Comparison of ENCODE assay signal across 11 cellular contexts in the genomic region with DNA sequence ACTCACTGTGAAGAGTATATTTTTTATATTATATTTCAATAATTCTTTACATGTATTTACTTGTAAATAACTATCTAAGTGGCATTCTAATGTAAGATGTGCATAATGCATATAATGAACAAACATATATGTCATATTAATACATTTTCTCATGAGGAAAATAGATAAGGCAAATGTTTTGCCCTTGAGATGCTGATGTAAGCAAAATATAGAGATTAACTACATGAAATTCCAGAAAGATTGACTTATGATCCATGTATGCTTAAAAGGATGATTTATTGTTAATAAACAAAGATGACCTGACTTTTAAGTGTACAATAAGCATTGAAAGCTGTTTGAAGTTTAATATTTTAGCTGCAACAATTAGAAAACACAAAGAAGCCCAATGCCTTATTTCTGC.
"Had no signal": no experiment of that assay in that cellular context is flagged by ENCODE, and none has a peak within 500 bp of the region (broad histone marks: within the 10 kb centered on the region; RNA-seq: fewer than 3 reads in every experiment).

No MANE protein-coding gene starts in this region.

- ATAC-seq: GM23338, HCT116 had no signal

- H3K9me3 ChIP-seq: HAP-1 had no signal

- H3K4me3 ChIP-seq: GM23248, GM23338, HAP-1 had no signal

- FAIRE-seq: H1, H54 had no signal

- DNase-seq: GM23248, GOT3, H7, H9, HCEC 1CT, HFFc6 had no signal

- H2AFZ ChIP-seq: GM23248, GM23338 had no signal

- H3K4me2 ChIP-seq: GM23338 had no signal

- H3K27ac ChIP-seq: GM23248 had no signal

- H3K9ac ChIP-seq: GM23248 had no signal

- H3K36me3 ChIP-seq: HAP-1 had no signal
